Comparison of ENCODE assay signal across 20 cellular contexts in genomic region chr13:88000239-88000638, GRCh38.
A peak's percentile ranks its signal among the peaks of the same experiment; 100 is the strongest.
DNase-seq lines count a peak whose midpoint lies in the region; FAIRE-seq and TF ChIP-seq lines count a peak whose summit lies in the region.
"Had no signal": no experiment of that assay in that cellular context is flagged by ENCODE, and none has a peak within 500 bp of the region (broad histone marks: within the 10 kb centered on the region; RNA-seq: fewer than 3 reads in every experiment).

No MANE protein-coding gene starts in this region.

- BruUV-seq in A673 (replicated peaks; lab: Mats Ljungman, UMichigan) = no TSS peak

- WGBS in stomach, 5 donors = 77 to 88% (median 82%) methylated on average over 3 of the region's 3 CpGs

- FAIRE-seq in H54 (lab: Jason Lieb, UNC) = peak; percentile 84
- FAIRE-seq: GM18507, GM19239, HTR-8/SVneo, TTC549 had no signal

- DNase-seq in A673 (ENCODE audit: low spot score) (peak; percentile 33), H54 (ENCODE audit: insufficient read length, low spot score) (no peak), SJSA1 (ENCODE audit: low read depth in 1 of 2, low spot score in 2 of 2) (no peak), iris pigment epithelial cell (ENCODE audit: low read depth) (peak; percentile 8), endothelial cell (ENCODE audit: low spot score) (no peak), ureter (ENCODE audit: low spot score) (no peak), stomach (no peak), amniotic stem cell (lab: John Stamatoyannopoulos, UW) (no peak)
- DNase-seq: activated CD4-positive, alpha-beta memory T cell treated with anti-CD3 and anti-CD28 coated beads, Interleukin-2, amount 10 ng/mL, durations not matched to agents 7 days and 5 days; anterior cingulate cortex; heart left ventricle; NCI-H2081 treated with DMSO at 0.1 percent for 48 hours; NK-92 treated with Interleukin-12 subunit alpha and Interleukin-12 subunit beta, amount 100 ng/mL, for 24 hours; SJCRH30 had no signal

- TF ChIP-seq EP300 in stomach (IDR thresholded peaks at IDR 0.05) = no peak

- H3K4me1 ChIP-seq in A673 (ENCODE audit: insufficient read depth, low read length, poor library complexity, severe bottlenecking) = no peaks in the 10 kb centered on the region
- peaks cover 19% of the 10 kb centered on the region for H3K4me1 ChIP-seq in SJSA1 (replicated peaks)
- no peaks in the 10 kb centered on the region for H3K4me1 ChIP-seq in stomach
- H3K4me1 ChIP-seq: heart left ventricle had no signal

- CTCF ChIA-PET in A673 (lab: Charles Lee) = no interaction called here

- intact Hi-C loops in A673 (cut with micrococcal nuclease; ENCODE audit: unreplicated experiment) = no loop called here
- intact Hi-C loops in stomach (cut with DNase I; ENCODE audit: low total_unique reads) = no loop called here

- TF ChIP-seq CTCF in A673 (conservative IDR thresholded peaks at IDR 0.05; ENCODE audit: low read depth, low read length) = no peak
- no peak for TF ChIP-seq CTCF in endothelial cell (IDR thresholded peaks at IDR 0.05; ENCODE audit: unreplicated experiment)
- no peak for TF ChIP-seq CTCF in stomach (IDR thresholded peaks at IDR 0.05)

- peaks cover 1% of the 10 kb centered on the region for H3K27me3 Mint-ChIP-seq in endothelial cell (ENCODE audit: unreplicated experiment)
- H3K27me3 Mint-ChIP-seq: activated CD4-positive, alpha-beta memory T cell treated with anti-CD3 and anti-CD28 coated beads, Interleukin-2, amount 10 ng/mL, durations not matched to agents 7 days and 5 days; activated T-helper 17 cell treated with anti-CD3 and anti-CD28 coated beads, Interleukin-2, amount 50 U/mL, for 72 hours; dendritic cell treated with granulocyte-macrophage colony-stimulating factor and Interleukin-4, amounts not matched to agents 40 ng/mL and 50 ng/mL, for 4 days had no signal

- H3K27ac Mint-ChIP-seq in endothelial cell (ENCODE audit: unreplicated experiment) = no peak overlapping the region
- H3K27ac Mint-ChIP-seq: activated CD4-positive, alpha-beta memory T cell treated with anti-CD3 and anti-CD28 coated beads, Interleukin-2, amount 10 ng/mL, durations not matched to agents 7 days and 5 days; activated T-helper 17 cell treated with anti-CD3 and anti-CD28 coated beads, Interleukin-2, amount 50 U/mL, for 72 hours; dendritic cell treated with granulocyte-macrophage colony-stimulating factor and Interleukin-4, amounts not matched to agents 40 ng/mL and 50 ng/mL, for 4 days had no signal

- H3K4me3 ChIP-seq in A673 (ENCODE audit: low read depth, low read length, poor library complexity, severe bottlenecking) (no peak overlapping the region), SJSA1 (no peak overlapping the region), stomach (no peak overlapping the region)
- H3K4me3 ChIP-seq: heart left ventricle, SJCRH30 had no signal

- no peak overlapping the region for H3K4me3 Mint-ChIP-seq in endothelial cell (ENCODE audit: unreplicated experiment)
- H3K4me3 Mint-ChIP-seq: activated CD4-positive, alpha-beta memory T cell treated with anti-CD3 and anti-CD28 coated beads, Interleukin-2, amount 10 ng/mL, durations not matched to agents 7 days and 5 days; activated T-helper 17 cell treated with anti-CD3 and anti-CD28 coated beads, Interleukin-2, amount 50 U/mL, for 72 hours; dendritic cell treated with granulocyte-macrophage colony-stimulating factor and Interleukin-4, amounts not matched to agents 40 ng/mL and 50 ng/mL, for 4 days had no signal

- POLR2A ChIA-PET in A673 (lab: Charles Lee; ENCODE audit: low non-redundant PET) = no interaction called here

- peaks cover 4% of the 10 kb centered on the region for H3K36me3 Mint-ChIP-seq in endothelial cell (ENCODE audit: low read depth, unreplicated experiment)

- TF ChIP-seq POLR2A in H54 (IDR thresholded peaks at IDR 0.05; ENCODE audit: low read depth, low read length) (no peak), stomach (IDR thresholded peaks at IDR 0.05) (no peak)

- H3K9me3 ChIP-seq in A673 (ENCODE audit: low read depth, low read length, poor library complexity, severe bottlenecking) (no peaks in the 10 kb centered on the region), SJSA1 (replicated peaks) (peaks cover 3% of the 10 kb centered on the region; the same call in 1 of the 2 replicates), stomach (peaks cover 0 to 5% (median 0%) of the 10 kb centered on the region in 4 donors)
- H3K9me3 ChIP-seq: SJCRH30 had no signal

- no peaks in the 10 kb centered on the region for H3K36me3 ChIP-seq in A673 (ENCODE audit: insufficient read depth, low read length, poor library complexity, severe bottlenecking)
- H3K36me3 ChIP-seq in SJSA1 = no peaks in the 10 kb centered on the region
- no peaks in the 10 kb centered on the region for H3K36me3 ChIP-seq in stomach
- H3K36me3 ChIP-seq: heart left ventricle, SJCRH30 had no signal

- H3K27me3 ChIP-seq in A673 (replicated peaks; ENCODE audit: insufficient read depth, low read depth, low read length, poor library complexity) = no peaks in the 10 kb centered on the region
- H3K27me3 ChIP-seq in SJSA1 (replicated peaks) = no peaks in the 10 kb centered on the region
- H3K27me3 ChIP-seq in stomach = no peaks in the 10 kb centered on the region
- H3K27me3 ChIP-seq: heart left ventricle, SJCRH30 had no signal

- no peaks in the 10 kb centered on the region for H3K9me3 Mint-ChIP-seq in endothelial cell (ENCODE audit: unreplicated experiment)

- no peaks in the 10 kb centered on the region for H3K4me1 Mint-ChIP-seq in endothelial cell (ENCODE audit: unreplicated experiment)
- H3K4me1 Mint-ChIP-seq: activated CD4-positive, alpha-beta memory T cell treated with anti-CD3 and anti-CD28 coated beads, Interleukin-2, amount 10 ng/mL, durations not matched to agents 7 days and 5 days; activated T-helper 17 cell treated with anti-CD3 and anti-CD28 coated beads, Interleukin-2, amount 50 U/mL, for 72 hours had no signal

- H3K27ac ChIP-seq in A673 (ENCODE audit: low read depth, low read length, poor library complexity, severe bottlenecking) (no peak overlapping the region), SJSA1 (peak overlapping the region; percentile 50; the same call in 1 of the 2 replicates), stomach (no peak overlapping the region)
- H3K27ac ChIP-seq: heart left ventricle, SJCRH30 had no signal

Comparison
In these comparisons a context has a peak if more than half of its experiments do, and no peak if none do; other contexts are left out.
1. DNase-seq: peak in A673 (single experiment) and iris pigment epithelial cell (single experiment); none in H54 (single experiment), SJSA1 (0 of 2), endothelial cell (single experiment), ureter (single experiment), stomach (single experiment) and amniotic stem cell (single experiment).